ENCODE assay signal across 14 cellular contexts in genomic region chr3:46865034-46865507, GRCh38. TPM values are rescaled to one million over a fixed set of nuclear protein-coding genes. Genes with fewer than 3 reads are reported as not detected.
DNase-seq lines count a peak whose midpoint lies in the region; ATAC-seq and TF ChIP-seq lines count a peak whose summit lies in the region.
"Had no signal": no experiment of that assay in that cellular context is flagged by ENCODE, and none has a peak within 500 bp of the region (broad histone marks: within the 10 kb centered on the region; RNA-seq: fewer than 3 reads in every experiment).

No MANE protein-coding gene starts in this region.

- peaks cover 2 to 5% (median 2%) of the 10 kb centered on the region in 3 donors for H3K27me3 Mint-ChIP-seq in CD14-positive monocyte (ENCODE audit: low read depth in 3 of 3)

- H3K27ac ChIP-seq in adrenal gland = peak overlapping the region in 1 of 5 donors; percentile 68
- H3K27ac ChIP-seq in heart right ventricle = peak overlapping the region; percentile 77 to 98 (median 92)
- peak overlapping the region in 1 of 2 donors; percentile 28 for H3K27ac ChIP-seq in coronary artery
- H3K27ac ChIP-seq: gastroesophageal sphincter had no signal

- H3K36me3 ChIP-seq in adrenal gland (replicated peaks in 1 of 2) (no peaks in the 10 kb centered on the region), heart right ventricle (peaks cover 0 to 10% (median 0%) of the 10 kb centered on the region in 9 donors)
- H3K36me3 ChIP-seq: gastroesophageal sphincter had no signal

- ATAC-seq in heart right ventricle = peak in 6 of 8 donors; percentile 6 to 39 (median 23)
- ATAC-seq: gastroesophageal sphincter, left colon had no signal

- no peaks in the 10 kb centered on the region for H3K36me3 Mint-ChIP-seq in CD14-positive monocyte

- no peaks in the 10 kb centered on the region for H3K9me3 Mint-ChIP-seq in CD14-positive monocyte

- peaks cover 14 to 19% of the 10 kb centered on the region in 2 donors for H3K4me1 ChIP-seq in adrenal gland (replicated peaks in 1 of 2)
- peaks cover 16 to 64% (median 37%) of the 10 kb centered on the region in 9 donors for H3K4me1 ChIP-seq in heart right ventricle

- intact Hi-C loops in CD14-positive monocyte (cut with micrococcal nuclease) (loop anchor here (5.0 to 10.0 kb wide), 2 partner anchors 42 to 450 kb away; no protein-coding TSS in a partner anchor), adrenal gland (cut with DNase I) (loop anchor here (5.0 to 10.0 kb wide), 2 partner anchors 42 to 160 kb away; partner anchors contain the start of gene TMIE (in 2 of the 2)), heart right ventricle (cut with DNase I) (loop anchor here in 8 of 10 donors (1.0 to 10.0 kb wide), 3 partner anchors 30 to 460 kb away; no protein-coding TSS in a partner anchor), posterior vena cava (cut with DNase I) (loop anchor here in 1 of 2 donors (5.0 to 10.0 kb wide), 2 partner anchors 42 to 160 kb away; partner anchors contain the start of gene TMIE)

- peak overlapping the region in 1 of 7 donors; percentile 41 for H3K27ac Mint-ChIP-seq in CD14-positive monocyte

- H3K27me3 ChIP-seq in adrenal gland = no peaks in the 10 kb centered on the region
- H3K27me3 ChIP-seq in heart right ventricle = no peaks in the 10 kb centered on the region
- H3K27me3 ChIP-seq: gastroesophageal sphincter had no signal

- DNase-seq in CD14-positive monocyte (ENCODE audit: low spot score) (peak; percentile 44), adrenal gland (peak in 5 of 7 donors; percentile 22 to 74 (median 47)), heart right ventricle (peak in 1 of 2 donors; percentile 66), posterior vena cava (ENCODE audit: low spot score) (peak; percentile 49), NCI-H2171 treated with DMSO at 0.1 percent for 48 hours (lab: John Stamatoyannopoulos, UW) (no peak), coronary artery (ENCODE audit: low spot score) (no peak), NCI-H345 treated with DMSO at 0.1 percent for 48 hours (lab: John Stamatoyannopoulos, UW; ENCODE audit: unreplicated experiment) (no peak)
- no peak for DNase-seq in stimulated activated naive CD4-positive, alpha-beta T cell treated with Interleukin-2 at 50 U/mL for 16 hours (lab: John Stamatoyannopoulos, UW)
- DNase-seq: left colon, NCI-H1048, NCI-H226 had no signal

- TF ChIP-seq POLR2A in adrenal gland (IDR thresholded peaks at IDR 0.05) = no peak

- H3K4me1 Mint-ChIP-seq in CD14-positive monocyte = peaks cover 18% of the 10 kb centered on the region

- H3K9me3 ChIP-seq in adrenal gland (replicated peaks in 1 of 3) = no peaks in the 10 kb centered on the region
- H3K9me3 ChIP-seq in heart right ventricle = no peaks in the 10 kb centered on the region
- H3K9me3 ChIP-seq: gastroesophageal sphincter had no signal

- 57 to 66% (median 61%) methylated on average over 11 to 12 of the region's 12 CpGs for WGBS in adrenal gland, 4 donors
- WGBS in heart right ventricle, 2 donors = 31 to 34% methylated on average over 12 of the region's 12 CpGs

- peak overlapping the region in 1 of 2 donors; percentile 69 for H3K4me3 Mint-ChIP-seq in CD14-positive monocyte

- H3K4me3 ChIP-seq in adrenal gland (no peak overlapping the region), heart right ventricle (peak overlapping the region in 7 of 10 donors; percentile 34 to 69 (median 66)), coronary artery (no peak overlapping the region)
- H3K4me3 ChIP-seq: gastroesophageal sphincter had no signal

- TF ChIP-seq CTCF in CD14-positive monocyte (IDR thresholded peaks at IDR 0.05) (no peak), adrenal gland (IDR thresholded peaks at IDR 0.05) (no peak), heart right ventricle (IDR thresholded peaks at IDR 0.05) (no peak), coronary artery (IDR thresholded peaks at IDR 0.05) (no peak)

RNA-seq across cellular contexts. Expression of gene MYL3, which starts 1.8 kb away (rescaled TPM):
- not detected for polyA plus RNA-seq in CD14-positive monocyte
- total RNA-seq in adrenal gland = 10 to 100 TPM in 2 of 8 donors, 1 to 10 TPM in 5, not detected in 1; 1.4 to 12.1 (median 4.6) TPM
- polyA plus RNA-seq in adrenal gland = 10 to 100 TPM in 1 of 3 donors, 1 to 10 TPM in 2; 1.7 to 12.7 (median 5.7) TPM
- 1,000 to 10,000 TPM; 5,377 to 9,904 (median 7,431) TPM for total RNA-seq in heart right ventricle
- polyA plus RNA-seq in heart right ventricle = 1,000 to 10,000 TPM; 7,541 to 8,578 TPM
- 1 to 10 TPM; 3.2 to 5.9 TPM for total RNA-seq in posterior vena cava
- total RNA-seq: activated CD8-positive, alpha-beta memory T cell treated with anti-CD3 and anti-CD28 coated beads for 36 hours; H1 had no signal

RNA-seq across cellular contexts. Expression of gene PTH1R, which starts 12.4 kb away (rescaled TPM):
- polyA plus RNA-seq in CD14-positive monocyte (not detected), adrenal gland (1,000 to 10,000 TPM in 1 of 3 donors, 100 to 1,000 TPM in 1, 10 to 100 TPM in 1; 10.4 to 1,399 (median 244) TPM), heart right ventricle (10 to 100 TPM; 12.8 to 89.8 TPM)
- total RNA-seq in adrenal gland (100 to 1,000 TPM in 2 of 8 donors, 10 to 100 TPM in 6; 10.0 to 117 (median 47.5) TPM), heart right ventricle (10 to 100 TPM in 2 of 10 donors, 1 to 10 TPM in 8; 1.5 to 18.5 (median 3.0) TPM), posterior vena cava (10 to 100 TPM in 1 of 2 donors, 1 to 10 TPM in 1; 5.8 to 17.9 TPM)
- total RNA-seq: activated CD8-positive, alpha-beta memory T cell treated with anti-CD3 and anti-CD28 coated beads for 36 hours had no signal

Comparison
In these comparisons a context has a peak if more than half of its experiments do, and no peak if none do; other contexts are left out.
1. DNase-seq: peak in CD14-positive monocyte (single experiment), adrenal gland (5 of 7) and posterior vena cava (single experiment); none in NCI-H2171 treated with DMSO at 0.1 percent for 48 hours (single experiment), coronary artery (single experiment), NCI-H345 treated with DMSO at 0.1 percent for 48 hours (single experiment) and stimulated activated naive CD4-positive, alpha-beta T cell treated with Interleukin-2 at 50 U/mL for 16 hours (single experiment).
2. H3K4me3 ChIP-seq: peak in heart right ventricle (7 of 10); none in adrenal gland (0 of 4) and coronary artery (single experiment).
3. RNA of gene MYL3, which starts 1.8 kb away (total RNA-seq): 5,377 to 9,904 TPM in heart right ventricle; 3.2 to 5.9 TPM in posterior vena cava and 1.4 to 12.1 TPM in adrenal gland; every median in the first group is over 100 times any median in the second.